In the genomic region with DNA sequence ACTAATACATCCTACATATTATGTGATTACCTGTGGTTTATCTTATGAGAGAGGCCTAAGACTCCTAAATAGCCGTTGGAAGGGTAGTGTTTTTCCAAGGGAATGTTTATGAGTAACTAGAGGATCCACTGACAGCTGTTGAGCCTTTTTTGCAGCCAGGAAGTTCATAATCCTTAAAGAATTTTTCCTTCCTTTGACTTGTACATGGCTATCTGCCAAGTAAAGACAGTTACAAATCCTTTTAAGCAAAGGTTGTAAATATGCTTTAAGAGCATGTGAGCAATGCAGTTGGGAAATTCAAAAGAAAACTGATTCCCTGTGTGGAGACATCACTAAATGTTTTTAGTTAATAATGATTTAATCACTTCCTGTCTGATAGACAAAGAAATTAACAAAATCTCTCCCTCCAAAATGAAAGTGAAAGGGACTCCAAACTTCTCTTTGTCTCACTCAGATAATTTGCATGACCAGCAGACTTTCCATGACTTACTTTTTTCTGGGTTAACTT, we compare ENCODE assay signal across 7 cellular contexts.
DNase-seq lines count a peak whose midpoint lies in the region; ATAC-seq and TF ChIP-seq lines count a peak whose summit lies in the region.

No MANE protein-coding gene starts in this region.

- peak overlapping the region in 1 of 2 donors; percentile 40 for H3K27ac Mint-ChIP-seq in effector memory CD8-positive, alpha-beta T cell

- no peak for TF ChIP-seq POLR2A in GM18505 (IDR thresholded peaks at IDR 0.05; ENCODE audit: borderline replicate concordance, extremely low read depth, insufficient read depth, insufficient read length)

- H3K36me3 Mint-ChIP-seq in effector memory CD8-positive, alpha-beta T cell (ENCODE audit: insufficient read depth): no peaks in the 10 kb centered on the region

- DNase-seq in NCI-H524 treated with DMSO at 0.1 percent for 48 hours (lab: John Stamatoyannopoulos, UW): peak; percentile 65
- no peak for DNase-seq in effector memory CD8-positive, alpha-beta T cell
- DNase-seq in pons (ENCODE audit: low spot score): peak; percentile 11
- no peak for DNase-seq in NCI-H1694 treated with DMSO at 0.1 percent for 48 hours (lab: John Stamatoyannopoulos, UW)
- DNase-seq in globus pallidus (ENCODE audit: low spot score): no peak

- H3K4me3 Mint-ChIP-seq in effector memory CD8-positive, alpha-beta T cell: peak overlapping the region in 1 of 2 donors; percentile 51

- no peaks in the 10 kb centered on the region for H3K9me3 Mint-ChIP-seq in effector memory CD8-positive, alpha-beta T cell

- H3K27me3 Mint-ChIP-seq in effector memory CD8-positive, alpha-beta T cell: no peaks in the 10 kb centered on the region

- H3K4me1 Mint-ChIP-seq in effector memory CD8-positive, alpha-beta T cell (ENCODE audit: low read depth in 2 of 2): peaks cover 0 to 2% of the 10 kb centered on the region in 2 donors

- ATAC-seq in GM18505 (IDR thresholded peaks at IDR 0.05; ENCODE audit: unreplicated experiment) (peak; percentile 80), HG02610 (IDR thresholded peaks at IDR 0.05; ENCODE audit: unreplicated experiment) (peak; percentile 79)
- ATAC-seq in effector memory CD8-positive, alpha-beta T cell (replicated peaks): peak; percentile 33

Comparison
In these comparisons a context has a peak if more than half of its experiments do, and no peak if none do; other contexts are left out.
1. DNase-seq: peak in NCI-H524 treated with DMSO at 0.1 percent for 48 hours (single experiment) and pons (single experiment); none in effector memory CD8-positive, alpha-beta T cell (0 of 3), NCI-H1694 treated with DMSO at 0.1 percent for 48 hours (single experiment) and globus pallidus (single experiment).
2. Peak in every context shown above with its lines, with median percentiles within 50 percentile points of each other: ATAC-seq.